ENCODE assay signal across 8 cellular contexts in genomic region chr2:128317186-128317897, GRCh38. TPM values are rescaled to one million over a fixed set of nuclear protein-coding genes. Genes with fewer than 3 reads are reported as not detected.
DNase-seq lines count a peak whose midpoint lies in the region; ATAC-seq, FAIRE-seq and TF ChIP-seq lines count a peak whose summit lies in the region.

No MANE protein-coding gene starts in this region.

- TF ChIP-seq RAD21 in A549 (conservative IDR thresholded peaks at IDR 0.05 in 1 of 2, IDR thresholded peaks at IDR 0.05 in 1 of 2) (no peak), K562 (CRISPR knock-in tag; conservative IDR thresholded peaks at IDR 0.05 in 1 of 2, IDR thresholded peaks at IDR 0.05 in 1 of 2) (no peak)

- peaks cover 40% of the 10 kb centered on the region for H4K20me1 ChIP-seq in K562 (replicated peaks; ENCODE audit: control insufficient read depth, insufficient read depth, low read length)

- H3K27ac ChIP-seq in A549 (peak overlapping the region; percentile 14 to 68; a peak in 2 of 6 replicates), K562 (ENCODE audit: extremely low read depth, low read depth, low read length) (no peak overlapping the region)

- FAIRE-seq in A549 (lab: Jason Lieb, UNC) = no peak
- no peak for FAIRE-seq in K562 (lab: Jason Lieb, UNC)

- TF ChIP-seq CTCF in A549 (IDR thresholded peaks at IDR 0.05) = no peak
- no peak for TF ChIP-seq CTCF in K562 (IDR thresholded peaks at IDR 0.05 in 2 of 3, conservative IDR thresholded peaks at IDR 0.05 in 1 of 3; ENCODE audit: insufficient read depth in 2 of 3, low read depth in 1 of 3, low read length in 3 of 3)

- H3K9ac ChIP-seq in K562 (ENCODE audit: insufficient read depth in 1 of 2, low read depth in 2 of 2, low read length in 2 of 2) = peak overlapping the region in 1 of 2 experiments; percentile 74; a peak in 2 of 4 replicates

- H2AFZ ChIP-seq in K562 (ENCODE audit: low read depth, low read length) = no peak overlapping the region

- peaks cover 0 to 8% of the 10 kb centered on the region in 2 experiments; a peak in 1 of 5 replicates for H3K27me3 ChIP-seq in K562 (ENCODE audit: control insufficient read depth in 2 of 2, insufficient read depth in 2 of 2, low read length in 2 of 2)

- TF ChIP-seq EP300 in A549 (IDR thresholded peaks at IDR 0.05) = no peak
- TF ChIP-seq EP300 in K562 (IDR thresholded peaks at IDR 0.05; ENCODE audit: low read length) = no peak

- WGBS in A549 (ENCODE audit: missing lambda C conversion rate) = 37% methylated on average over 17 of the region's 34 CpGs
- WGBS in K562 (ENCODE audit: insufficient coverage, low coverage, missing lambda C conversion rate) = 51% methylated on average over 28 of the region's 34 CpGs

- H3K79me2 ChIP-seq in K562 (ENCODE audit: control insufficient read depth, insufficient read depth, low read length) = no peaks in the 10 kb centered on the region

- H3K4me2 ChIP-seq in A549 = peak overlapping the region; percentile 88
- no peak overlapping the region; the same call in 1 of the 2 replicates for H3K4me2 ChIP-seq in K562 (ENCODE audit: insufficient read depth, low read length)

- TF ChIP-seq POLR2A in A549 (IDR thresholded peaks at IDR 0.05; ENCODE audit: low read length) = no peak
- TF ChIP-seq POLR2A in GM18505 (IDR thresholded peaks at IDR 0.05; ENCODE audit: borderline replicate concordance, extremely low read depth, insufficient read depth, insufficient read length) = no peak
- no peak for TF ChIP-seq POLR2A in K562 (conservative IDR thresholded peaks at IDR 0.05)

- ATAC-seq in A549 (no peak), GM18505 (IDR thresholded peaks at IDR 0.05; ENCODE audit: unreplicated experiment) (peak; percentile 41), HG02938 (IDR thresholded peaks at IDR 0.05; ENCODE audit: unreplicated experiment) (peak; percentile 31), K562 (no peak), left colon (peak; percentile 15)

- intact Hi-C loops in K562 (cut with micrococcal nuclease) = no loop called here
- intact Hi-C loops in left colon (cut with DNase I, micrococcal nuclease) = no loop called here

- no peaks in the 10 kb centered on the region for H3K36me3 ChIP-seq in K562 (ENCODE audit: control insufficient read depth, insufficient read depth, low read length)

- no peaks in the 10 kb centered on the region for H3K9me3 ChIP-seq in A549
- H3K9me3 ChIP-seq in K562 (replicated peaks; ENCODE audit: control insufficient read depth, insufficient read depth, low read depth, low read length) = no peaks in the 10 kb centered on the region

- DNase-seq in A549 (ENCODE audit: low read depth in 1 of 2, low spot score in 1 of 2) (no peak), NOMO-1 treated with DMSO at 0.1 percent for 48 hours (lab: John Stamatoyannopoulos, UW; ENCODE audit: unreplicated experiment) (peak; percentile 57), K562 (ENCODE audit: extremely low read depth in 1 of 4, low spot score in 3 of 4) (peak in 2 of 4 experiments; percentile 12 to 33), left colon (peak; percentile 43 to 55), NCI-H524 treated with DMSO at 0.1 percent for 48 hours (lab: John Stamatoyannopoulos, UW) (no peak)
- peak; percentile 34 for DNase-seq in stimulated activated naive CD4-positive, alpha-beta T cell treated with Interleukin-2 at 50 U/mL for 16 hours (lab: John Stamatoyannopoulos, UW)

- peaks cover 4% of the 10 kb centered on the region for H3K9me1 ChIP-seq in K562 (ENCODE audit: control insufficient read depth, insufficient read depth, low read length)

- no TSS peak for BruUV-seq in K562 (replicated peaks; lab: Mats Ljungman, UMichigan)

- in situ Hi-C loops in K562 (cut with MboI) = no loop called here

- H3K4me3 ChIP-seq in A549 (peak overlapping the region; percentile 54), K562 (peak overlapping the region; percentile 18; the same call in 1 of the 2 replicates)

- H3K4me1 ChIP-seq in A549 = peaks cover 17% of the 10 kb centered on the region
- peaks cover 2 to 59% of the 10 kb centered on the region in 2 experiments; a peak in 3 of 5 replicates for H3K4me1 ChIP-seq in K562 (replicated peaks in 1 of 2; ENCODE audit: control insufficient read depth in 2 of 2, insufficient read depth in 2 of 2, low read length in 2 of 2)

- CTCF ChIA-PET in A549 (lab: Yijun Ruan, JAX) (interaction anchor here (1.3 kb wide), 1 partner anchor 12 kb away, joined by 3 read pairs; no protein-coding TSS in a partner anchor), K562 (lab: Yijun Ruan, JAX; ENCODE audit: low intra/inter-chr PET ratio) (no interaction called here)

- POLR2A ChIA-PET in A549 (lab: Yijun Ruan, JAX) (no interaction called here), K562 (lab: Yijun Ruan, JAX) (interaction anchor here (0.9 kb wide), 1 partner anchor 13 kb away, joined by 3 read pairs; no protein-coding TSS in a partner anchor)

TF ChIP-seq in A549, 52 proteins besides CTCF, POLR2A, EP300 and RAD21 (continues in another document):
- TF ChIP-seq, protein P1, sequence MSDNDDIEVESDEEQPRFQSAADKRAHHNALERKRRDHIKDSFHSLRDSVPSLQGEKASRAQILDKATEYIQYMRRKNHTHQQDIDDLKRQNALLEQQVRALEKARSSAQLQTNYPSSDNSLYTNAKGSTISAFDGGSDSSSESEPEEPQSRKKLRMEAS (IDR thresholded peaks at IDR 0.05) = no peak

TF ChIP-seq in K562, 482 proteins besides CTCF, POLR2A, EP300 and RAD21:
- no peak for TF ChIP-seq ZBTB9 (CRISPR knock-in tag; IDR thresholded peaks at IDR 0.05)

RNA-seq across cellular contexts. Expression of gene HS6ST1, which starts 1.3 kb away (rescaled TPM):
- polyA plus RNA-seq in A549 (2011; rRNA removed) (3.8 and 5.6 TPM in 2 replicates), A549 (2017; fragmentation: RNase III; extraction: RNeasy Plus Mini Kit Qiagen cat#74134 plus additional on column Dnase treatment) (10.5 to 11.9 TPM (median 11.6 TPM) in 3 replicates), K562 (2011; rRNA removed) (1.6 and 1.8 TPM in 2 replicates), K562 (2014; fragmentation: Illumina TruSeq; extraction: Trizol) (3.8 and 4.2 TPM in 2 replicates), K562 (2014; fragmentation: Nextera tagmentation; extraction: Ambion mirVana) (under 1 TPM; 0.06 to 0.08 TPM), K562 (2014; rRNA removed) (4.0 and 4.5 TPM in 2 replicates)
- 5.8 and 9.7 TPM in 2 replicates for polyA plus RNA-seq in A549 (2012; cell fraction: cytosol; rRNA removed)
- polyA plus RNA-seq in A549 (2012; cell fraction: nucleus; rRNA removed) = 10.0 and 11.0 TPM in 2 replicates
- 6.0 and 6.7 TPM in 2 replicates for polyA minus RNA-seq in A549 (2011; rRNA and poly(A)+ RNA removed)
- 7.0 and 16.3 TPM in 2 replicates for total RNA-seq in K562 (2011; cell fraction: chromatin; rRNA removed; ENCODE audit: low replicate concordance)
- total RNA-seq in K562 (2011; cell fraction: nucleolus; rRNA removed) = 9.8 and 10.7 TPM in 2 replicates
- 6.6 and 7.6 TPM in 2 replicates for total RNA-seq in K562 (2011; cell fraction: nucleoplasm; rRNA removed)
- total RNA-seq in K562 (2014; rRNA removed) (5.9 and 12.1 TPM in 2 replicates), K562 (2014; rRNA removed; fragmentation: Illumina TruSeq; extraction: Trizol) (1.6 and 2.0 TPM in 2 replicates), K562 (2015; rRNA removed; fragmentation: Illumina TruSeq; extraction: Trizol) (6.7 and 7.1 TPM in 2 replicates), K562 (2021) (7.3 and 7.4 TPM in 2 replicates), left colon (10 to 100 TPM; 20.5 to 40.4 TPM)
- polyA plus RNA-seq in K562 (2011; cell fraction: cytosol; rRNA removed) = 2.4 and 6.4 TPM in 2 replicates
- 1.7 and 4.2 TPM in 2 replicates for polyA plus RNA-seq in K562 (2011; cell fraction: nucleus; rRNA removed)
- polyA plus RNA-seq in K562 (2012) = 7.4 and 9.3 TPM in 2 replicates
- 1.8 and 3.2 TPM in 2 replicates for polyA minus RNA-seq in K562 (2011; rRNA and poly(A)+ RNA removed)
- polyA minus RNA-seq in K562 (2011; cell fraction: cytosol; rRNA and poly(A)+ RNA removed) = 4.0 and 4.2 TPM in 2 replicates
- 7.3 and 11.7 TPM in 2 replicates for polyA minus RNA-seq in K562 (2011; cell fraction: nucleus; rRNA and poly(A)+ RNA removed)

Comparison
In these comparisons a context has a peak if more than half of its experiments do, and no peak if none do; other contexts are left out.
1. ATAC-seq: peak in GM18505 (single experiment), HG02938 (single experiment) and left colon (single experiment); none in A549 (0 of 2) and K562 (single experiment).
2. DNase-seq: peak in NOMO-1 treated with DMSO at 0.1 percent for 48 hours (single experiment), left colon (2 of 2) and stimulated activated naive CD4-positive, alpha-beta T cell treated with Interleukin-2 at 50 U/mL for 16 hours (single experiment); none in A549 (0 of 2) and NCI-H524 treated with DMSO at 0.1 percent for 48 hours (single experiment).